In genomic region chr7:73971701-73972341, GRCh38 we compare ENCODE assay signal across 12 cellular contexts. TPM values are rescaled to one million over a fixed set of nuclear protein-coding genes. Genes with fewer than 3 reads are reported as not detected.
DNase-seq lines count a peak whose midpoint lies in the region; ATAC-seq and TF ChIP-seq lines count a peak whose summit lies in the region.
"Had no signal": no experiment of that assay in that cellular context is flagged by ENCODE, and none has a peak within 500 bp of the region (broad histone marks: within the 10 kb centered on the region; RNA-seq: fewer than 3 reads in every experiment).

No MANE protein-coding gene starts in this region.

- H3K27ac ChIP-seq in BLaER1 treated with 17β-estradiol and CSF1 and Interleukin-3, amounts not matched to agents 10 nM and 100 nM = no peak overlapping the region; a peak in 1 of 22 replicates
- H3K27ac ChIP-seq in Karpas-422 (ENCODE audit: low read length) (no peak overlapping the region), mammary epithelial cell (ENCODE audit: insufficient read depth, low read depth, low read length) (no peak overlapping the region), mesendoderm (ENCODE audit: low read depth, low read length) (no peak overlapping the region), esophagus squamous epithelium (no peak overlapping the region)
- H3K27ac ChIP-seq: cardiac muscle cell had no signal

- no peak overlapping the region for H2BK5ac ChIP-seq in mesendoderm (ENCODE audit: low read length)

- no peak overlapping the region for H3K23ac ChIP-seq in mesendoderm (ENCODE audit: low read length)

- DNase-seq in Karpas-422 = no peak
- peak; percentile 25 for DNase-seq in mammary epithelial cell
- peak; percentile 85 for DNase-seq in mesendoderm
- DNase-seq in esophagus squamous epithelium (lab: John Stamatoyannopoulos, UW) = no peak
- no peak for DNase-seq in T-helper 2 cell treated with Interferon-gamma antibody and Interleukin-4, amounts not matched to agents 5 μg/mL and 100 μg/mL, for 36 hours (ENCODE audit: low spot score)
- DNase-seq: activated T-cell treated with anti-CD3 and anti-CD28 coated beads for 4 hours, foreskin melanocyte, NCI-H446 had no signal

- no peaks in the 10 kb centered on the region for H3K4me1 Mint-ChIP-seq in T-helper 2 cell treated with Interferon-gamma antibody and Interleukin-4, amounts not matched to agents 5 μg/mL and 100 μg/mL, for 36 hours (ENCODE audit: low read depth)

- no peak overlapping the region for H3K18ac ChIP-seq in mesendoderm (ENCODE audit: low read length)

- H3K36me3 ChIP-seq in BLaER1 treated with 17β-estradiol and CSF1 and Interleukin-3, amounts not matched to agents 10 nM and 100 nM = no peaks in the 10 kb centered on the region
- H3K36me3 ChIP-seq in Karpas-422 (ENCODE audit: insufficient read depth, low read length) = no peaks in the 10 kb centered on the region
- no peaks in the 10 kb centered on the region for H3K36me3 ChIP-seq in mammary epithelial cell (ENCODE audit: insufficient read depth, low read length)
- no peaks in the 10 kb centered on the region for H3K36me3 ChIP-seq in mesendoderm (ENCODE audit: control insufficient read depth, insufficient read depth, low read length)
- H3K36me3 ChIP-seq in esophagus squamous epithelium = no peaks in the 10 kb centered on the region
- H3K36me3 ChIP-seq: cardiac muscle cell had no signal

- H3K9me2 ChIP-seq in Karpas-422 (replicated peaks; ENCODE audit: insufficient read depth, low read length) = no peaks in the 10 kb centered on the region

- no peak overlapping the region for H3K27ac Mint-ChIP-seq in T-helper 2 cell treated with Interferon-gamma antibody and Interleukin-4, amounts not matched to agents 5 μg/mL and 100 μg/mL, for 36 hours

- H3K9me3 Mint-ChIP-seq in T-helper 2 cell treated with Interferon-gamma antibody and Interleukin-4, amounts not matched to agents 5 μg/mL and 100 μg/mL, for 36 hours = no peaks in the 10 kb centered on the region

- H4K8ac ChIP-seq in mesendoderm (ENCODE audit: low read depth, low read length) = no peak overlapping the region

- H3K4me1 ChIP-seq in BLaER1 treated with 17β-estradiol and CSF1 and Interleukin-3, amounts not matched to agents 10 nM and 100 nM = peaks cover 18 to 37% (median 23%) of the 10 kb centered on the region in 10 experiments
- H3K4me1 ChIP-seq in Karpas-422 (ENCODE audit: low read length) (peaks cover 3% of the 10 kb centered on the region; the same call in 1 of the 2 replicates), mammary epithelial cell (ENCODE audit: insufficient read depth, low read length) (peaks cover 4% of the 10 kb centered on the region), mesendoderm (ENCODE audit: control insufficient read depth, low read depth, low read length) (no peaks in the 10 kb centered on the region), esophagus squamous epithelium (peaks cover 0 to 47% (median 10%) of the 10 kb centered on the region in 3 donors)

- in situ Hi-C loops in mammary epithelial cell (cut with MboI; ENCODE audit: low sequenced_read_pairs in 2 of 2) = no loop called here

- 69% methylated on average over 9 of the region's 13 CpGs for WGBS in mammary epithelial cell (ENCODE audit: low coverage, missing lambda C conversion rate)
- WGBS in mesendoderm (ENCODE audit: extremely low coverage, insufficient coverage, low lambda C conversion rate) = no CpG with 5 or more reads among the region's 13 CpGs
- 68 to 81% methylated on average over 7 to 11 of the region's 13 CpGs for WGBS in esophagus squamous epithelium, 2 donors

- no peak overlapping the region for H4K5ac ChIP-seq in mesendoderm (ENCODE audit: low read length)

- H3K4me3 ChIP-seq in BLaER1 treated with 17β-estradiol and CSF1 and Interleukin-3, amounts not matched to agents 10 nM and 100 nM = no peak overlapping the region
- H3K4me3 ChIP-seq in Karpas-422 (ENCODE audit: low read length) (no peak overlapping the region; the same call in 1 of the 2 replicates), mammary epithelial cell (replicated peaks in 1 of 3; ENCODE audit: insufficient read depth in 1 of 3, low read depth in 2 of 3, low read length in 3 of 3) (no peak overlapping the region), mesendoderm (ENCODE audit: low read length) (no peak overlapping the region), esophagus squamous epithelium (no peak overlapping the region)
- H3K4me3 ChIP-seq: cardiac muscle cell had no signal

- no peaks in the 10 kb centered on the region for H3K27me3 Mint-ChIP-seq in T-helper 2 cell treated with Interferon-gamma antibody and Interleukin-4, amounts not matched to agents 5 μg/mL and 100 μg/mL, for 36 hours (ENCODE audit: low read depth)

- no peak overlapping the region for H3K56ac ChIP-seq in mesendoderm (ENCODE audit: low read length)

- H3K9me3 ChIP-seq in BLaER1 treated with 17β-estradiol and CSF1 and Interleukin-3, amounts not matched to agents 10 nM and 100 nM (replicated peaks in 1 of 11) = no peaks in the 10 kb centered on the region
- no peaks in the 10 kb centered on the region for H3K9me3 ChIP-seq in Karpas-422 (ENCODE audit: low read length)
- H3K9me3 ChIP-seq in mammary epithelial cell (replicated peaks; ENCODE audit: insufficient read depth, low read length) = no peaks in the 10 kb centered on the region
- no peaks in the 10 kb centered on the region for H3K9me3 ChIP-seq in esophagus squamous epithelium

- H3K9ac ChIP-seq in BLaER1 treated with 17β-estradiol and CSF1 and Interleukin-3, amounts not matched to agents 10 nM and 100 nM = peak overlapping the region in 2 of 11 experiments; percentile 13 to 17; a peak in 2 of 22 replicates
- H3K9ac ChIP-seq in Karpas-422 (ENCODE audit: low read length) (no peak overlapping the region), mammary epithelial cell (ENCODE audit: insufficient read depth, low read length) (no peak overlapping the region), mesendoderm (ENCODE audit: low read length) (no peak overlapping the region)

- intact Hi-C loops in mammary epithelial cell (cut with micrococcal nuclease) (no loop called here), esophagus squamous epithelium (cut with DNase I) (loop anchor here (10.0 kb wide), 1 partner anchor 107 kb away; the partner anchor contains the start of gene TMEM270)

- no peak overlapping the region for H3K4me3 Mint-ChIP-seq in T-helper 2 cell treated with Interferon-gamma antibody and Interleukin-4, amounts not matched to agents 5 μg/mL and 100 μg/mL, for 36 hours

- no peak overlapping the region for H3K4ac ChIP-seq in mesendoderm (ENCODE audit: low read depth, low read length)

- CTCF ChIA-PET in mammary epithelial cell (lab: Charles Lee; ENCODE audit: low non-redundant PET) = no interaction called here

- TF ChIP-seq CTCF in mammary epithelial cell (conservative IDR thresholded peaks at IDR 0.05 in 1 of 2, IDR thresholded peaks at IDR 0.05 in 1 of 2; ENCODE audit: extremely low read depth in 1 of 2, insufficient read depth in 1 of 2, low read depth in 1 of 2, low read length in 2 of 2) = peak; percentile 40 to 54
- peak in 3 of 6 experiments; percentile 11 to 39 (median 17) for TF ChIP-seq CTCF in esophagus squamous epithelium (IDR thresholded peaks at IDR 0.05)

- TF ChIP-seq POLR2A in esophagus squamous epithelium (IDR thresholded peaks at IDR 0.05) = no peak

- H3K79me2 ChIP-seq in Karpas-422 (ENCODE audit: low read length) = no peaks in the 10 kb centered on the region
- no peaks in the 10 kb centered on the region for H3K79me2 ChIP-seq in mammary epithelial cell (ENCODE audit: insufficient read depth, low read length)
- no peaks in the 10 kb centered on the region for H3K79me2 ChIP-seq in mesendoderm (ENCODE audit: control insufficient read depth, insufficient read depth, low read length)

- no TSS peak for BruUV-seq in mammary epithelial cell (replicated peaks; lab: Mats Ljungman, UMichigan)

- no peak overlapping the region for H2AK5ac ChIP-seq in mesendoderm (ENCODE audit: low read length)

- no peak overlapping the region for H2BK15ac ChIP-seq in mesendoderm (replicated peaks; ENCODE audit: low read depth)

- H2BK120ac ChIP-seq in mesendoderm (ENCODE audit: low read depth, low read length) = no peak overlapping the region

- H4K20me1 ChIP-seq in BLaER1 treated with 17β-estradiol and CSF1 and Interleukin-3, amounts not matched to agents 10 nM and 100 nM = no peaks in the 10 kb centered on the region
- H4K20me1 ChIP-seq in Karpas-422 (ENCODE audit: insufficient read depth, low read depth, low read length) (no peaks in the 10 kb centered on the region), mammary epithelial cell (ENCODE audit: insufficient read depth, low read length) (no peaks in the 10 kb centered on the region)

- H3K27me3 ChIP-seq in BLaER1 treated with 17β-estradiol and CSF1 and Interleukin-3, amounts not matched to agents 10 nM and 100 nM = peaks cover 0 to 4% (median 0%) of the 10 kb centered on the region in 11 experiments; a peak in 1 of 22 replicates
- H3K27me3 ChIP-seq in Karpas-422 (ENCODE audit: low read length) (no peaks in the 10 kb centered on the region), mammary epithelial cell (ENCODE audit: insufficient read depth, low read length) (no peaks in the 10 kb centered on the region), mesendoderm (ENCODE audit: insufficient read depth, low read length, poor library complexity) (no peaks in the 10 kb centered on the region), esophagus squamous epithelium (peaks cover 0 to 15% (median 0%) of the 10 kb centered on the region in 4 donors)
- H3K27me3 ChIP-seq: cardiac muscle cell had no signal

- H3K79me1 ChIP-seq in mesendoderm (ENCODE audit: low read length) = no peaks in the 10 kb centered on the region

- H2AFZ ChIP-seq in Karpas-422 (ENCODE audit: low read length) (no peak overlapping the region), mammary epithelial cell (ENCODE audit: low read depth, low read length) (no peak overlapping the region)

- H3K4me2 ChIP-seq in BLaER1 treated with 17β-estradiol and CSF1 and Interleukin-3, amounts not matched to agents 10 nM and 100 nM = peak overlapping the region; percentile 23 to 67 (median 58); a peak in 21 of 22 replicates
- H3K4me2 ChIP-seq in Karpas-422 (ENCODE audit: low read depth, low read length, poor library complexity, severe bottlenecking) (peak overlapping the region; percentile 26), mammary epithelial cell (ENCODE audit: insufficient read depth, low read depth, low read length) (no peak overlapping the region), mesendoderm (ENCODE audit: low read length) (no peak overlapping the region)

- dilution Hi-C loops in mammary epithelial cell (cut with HindIII; ENCODE audit: low sequenced_read_pairs) = no loop called here

- ATAC-seq in HG02981 (IDR thresholded peaks at IDR 0.05; ENCODE audit: unreplicated experiment) = no peak
- no peak for ATAC-seq in GM19324 (IDR thresholded peaks at IDR 0.05; ENCODE audit: low FRiP score, unreplicated experiment)

- no peaks in the 10 kb centered on the region for H3K36me3 Mint-ChIP-seq in T-helper 2 cell treated with Interferon-gamma antibody and Interleukin-4, amounts not matched to agents 5 μg/mL and 100 μg/mL, for 36 hours (ENCODE audit: low read depth)

RNA-seq across cellular contexts. Expression of gene ELN, which starts 56.2 kb away (rescaled TPM):
- not detected in 2 replicates for total RNA-seq in Karpas-422 (2014; rRNA removed; shearing (Covaris generic); ENCODE audit: low replicate concordance)
- total RNA-seq in mammary epithelial cell = under 1 TPM in 1 of 2 donors, not detected in 1; 0.50 TPM
- not detected for polyA plus RNA-seq in mammary epithelial cell
- not detected for polyA minus RNA-seq in mammary epithelial cell
- 0.95 TPM for polyA plus RNA-seq in mesendoderm (2013, experiment 1 of 2)
- polyA plus RNA-seq in mesendoderm (2013, experiment 2 of 2) = 1.1 TPM
- total RNA-seq in esophagus squamous epithelium = 100 to 1,000 TPM in 1 of 4 donors, 10 to 100 TPM in 2, 1 to 10 TPM in 1; 8.9 to 182 (median 20.3) TPM
- polyA plus RNA-seq: cardiac muscle cell had no signal

Comparison
In these comparisons a context has a peak if more than half of its experiments do, and no peak if none do; other contexts are left out.
1. H3K4me2 ChIP-seq: peak in BLaER1 treated with 17β-estradiol and CSF1 and Interleukin-3, amounts not matched to agents 10 nM and 100 nM (11 of 11) and Karpas-422 (single experiment); none in mammary epithelial cell (single experiment) and mesendoderm (single experiment).
2. DNase-seq: peak in mammary epithelial cell (single experiment) and mesendoderm (single experiment); none in Karpas-422 (single experiment), esophagus squamous epithelium (single experiment) and T-helper 2 cell treated with Interferon-gamma antibody and Interleukin-4, amounts not matched to agents 5 μg/mL and 100 μg/mL, for 36 hours (single experiment).